ENCODE assay signal across 8 cellular contexts in genomic region chr9:4793412-4794005, GRCh38. TPM values are rescaled to one million over a fixed set of nuclear protein-coding genes. Genes with fewer than 3 reads are reported as not detected.
DNase-seq lines count a peak whose midpoint lies in the region; ATAC-seq, FAIRE-seq and TF ChIP-seq lines count a peak whose summit lies in the region.

No MANE protein-coding gene starts in this region.

- peaks cover 61% of the 10 kb centered on the region for H3K4me1 Mint-ChIP-seq in activated T-cell treated with anti-CD3 and anti-CD28 coated beads, Interleukin-2, amount 50 U/mL, for 24 hours (ENCODE audit: low read depth)
- peaks cover 43% of the 10 kb centered on the region for H3K4me1 Mint-ChIP-seq in WTC11

- no peaks in the 10 kb centered on the region for H3K9me3 ChIP-seq in iPS DF 6.9 (ENCODE audit: control insufficient read depth, insufficient read depth, low read length)
- H3K9me3 ChIP-seq in small intestine (ENCODE audit: control insufficient read depth, low read depth), result no peaks in the 10 kb centered on the region

- DNase-seq in activated T-cell treated with anti-CD3 and anti-CD28 coated beads, Interleukin-2, amount 50 U/mL, for 24 hours, result no peak
- DNase-seq in activated T-cell treated with anti-CD3 and anti-CD28 coated beads for 4 hours (no peak), WTC11 (ENCODE audit: low spot score) (no peak), iPS DF 6.9 (ENCODE audit: low read depth, low spot score) (no peak), small intestine (peak; percentile 17), SKM-1 treated with dmso at 0.1 percent for 144 hours (lab: John Stamatoyannopoulos, UW; ENCODE audit: unreplicated experiment) (no peak), left lobe of liver (ENCODE audit: low spot score) (no peak)

- H3K36me3 ChIP-seq in iPS DF 6.9 (ENCODE audit: control insufficient read depth, insufficient read depth, low read length), result no peaks in the 10 kb centered on the region
- H3K36me3 ChIP-seq in small intestine (ENCODE audit: control insufficient read depth in 2 of 2, insufficient read depth in 2 of 2, low read length in 2 of 2), result no peaks in the 10 kb centered on the region

- peaks cover 41% of the 10 kb centered on the region for H3K36me3 Mint-ChIP-seq in activated T-cell treated with anti-CD3 and anti-CD28 coated beads, Interleukin-2, amount 50 U/mL, for 24 hours (ENCODE audit: low read depth)
- peaks cover 15% of the 10 kb centered on the region for H3K36me3 Mint-ChIP-seq in WTC11

- no peaks in the 10 kb centered on the region for H3K27me3 ChIP-seq in iPS DF 6.9 (ENCODE audit: control insufficient read depth, insufficient read depth, low read length)
- H3K27me3 ChIP-seq in small intestine (ENCODE audit: control insufficient read depth in 2 of 2, insufficient read depth in 2 of 2, low read length in 2 of 2), result no peaks in the 10 kb centered on the region

- H3K27ac ChIP-seq in iPS DF 6.9 (ENCODE audit: low read length) (no peak overlapping the region), small intestine (ENCODE audit: low read depth in 1 of 2, low read length in 1 of 2) (peak overlapping the region in 1 of 2 donors; percentile 85)

- CTCF ChIA-PET in WTC11 (lab: Charles Lee), result interaction anchor here (1.1 to 4.5 kb wide), 4 partner anchors 12 to 771 kb away, joined by 3 to 24 read pairs (median 4); no protein-coding TSS in a partner anchor

- no CpG with 5 or more reads among the region's 26 CpGs for WGBS in iPS DF 6.9 (ENCODE audit: insufficient coverage, insufficient read length)
- WGBS in small intestine, 3 donors, result 1 to 5% (median 3%) methylated on average over 26 of the region's 26 CpGs

- no peak for TF ChIP-seq CTCF in WTC11 (IDR thresholded peaks at IDR 0.05)

- H3K4me1 ChIP-seq in iPS DF 6.9 (ENCODE audit: control insufficient read depth, insufficient read depth, low read length), result peaks cover 6% of the 10 kb centered on the region; the same call in 1 of the 2 replicates
- H3K4me1 ChIP-seq in small intestine (ENCODE audit: control insufficient read depth in 2 of 2, insufficient read depth in 1 of 2, low read depth in 1 of 2, low read length in 1 of 2), result peaks cover 4 to 10% of the 10 kb centered on the region in 2 donors

- peaks cover 4% of the 10 kb centered on the region for H3K9me3 Mint-ChIP-seq in activated T-cell treated with anti-CD3 and anti-CD28 coated beads, Interleukin-2, amount 50 U/mL, for 24 hours
- peaks cover 18% of the 10 kb centered on the region for H3K9me3 Mint-ChIP-seq in WTC11

- H3K27ac Mint-ChIP-seq in activated T-cell treated with anti-CD3 and anti-CD28 coated beads, Interleukin-2, amount 50 U/mL, for 24 hours, result peak overlapping the region; percentile 97
- H3K27ac Mint-ChIP-seq in WTC11, result peak overlapping the region; percentile 24; the same call in 1 of the 2 replicates

- POLR2A ChIA-PET in WTC11 (lab: Charles Lee), result interaction anchor here (1.3 to 3.3 kb wide), 2 partner anchors 52 to 191 kb away, joined by 7 to 16 read pairs; partner anchors contain the start of genes AK3 and JAK2

- H3K4me3 Mint-ChIP-seq in activated T-cell treated with anti-CD3 and anti-CD28 coated beads, Interleukin-2, amount 50 U/mL, for 24 hours, result peak overlapping the region; percentile 98
- peak overlapping the region; percentile 98 for H3K4me3 Mint-ChIP-seq in WTC11

- H3K4me3 ChIP-seq in iPS DF 6.9 (ENCODE audit: low read length), result peak overlapping the region; percentile 72; the same call in 1 of the 2 replicates
- peak overlapping the region; percentile 58 to 77 for H3K4me3 ChIP-seq in small intestine (ENCODE audit: low read depth in 1 of 2, low read length in 2 of 2)

- no peak for FAIRE-seq in small intestine (lab: Jason Lieb, UNC)

- H3K27me3 Mint-ChIP-seq in activated T-cell treated with anti-CD3 and anti-CD28 coated beads, Interleukin-2, amount 50 U/mL, for 24 hours, result no peaks in the 10 kb centered on the region
- H3K27me3 Mint-ChIP-seq in WTC11 (ENCODE audit: low read depth), result peaks cover 5% of the 10 kb centered on the region

- ATAC-seq in WTC11 (no peak), HG02678 (IDR thresholded peaks at IDR 0.05; ENCODE audit: unreplicated experiment) (no peak), left lobe of liver (no peak)

TF ChIP-seq in WTC11, 78 proteins besides CTCF, POLR2A, EP300 and RAD21:
- TF ChIP-seq PRDM15 (CRISPR knock-in tag; IDR thresholded peaks at IDR 0.05), result 0 out of 2 replicates have a peak, but pooled peaks have one; percentile 28
- TF ChIP-seq ATF6 (CRISPR knock-in tag; IDR thresholded peaks at IDR 0.05), result no peak

RNA-seq across cellular contexts. Expression of gene RCL1, which starts 0.8 kb away (rescaled TPM):
- total RNA-seq in WTC11 (2021) (22.4 to 27.2 TPM (median 25.3 TPM) in 3 replicates), left lobe of liver (48.8 TPM)
- 10 to 100 TPM in 1 of 3 donors, 1 to 10 TPM in 2; 2.2 to 12.0 (median 5.4) TPM for polyA plus RNA-seq in small intestine

RNA-seq across cellular contexts. Expression of gene AK3, which starts 52.5 kb away (rescaled TPM):
- 28.5 to 30.2 TPM (median 29.1 TPM) in 3 replicates for total RNA-seq in WTC11 (2021)
- 10 to 100 TPM; 45.4 to 66.4 (median 48.4) TPM for polyA plus RNA-seq in small intestine
- total RNA-seq in left lobe of liver, result 108 TPM
